8 cellular contexts compared by ENCODE assay signal in genomic region chr1:153565529-153566374, GRCh38. TPM values are rescaled to one million over a fixed set of nuclear protein-coding genes. Genes with fewer than 3 reads are reported as not detected.
A peak's percentile ranks its signal among the peaks of the same experiment; 100 is the strongest.
DNase-seq lines count a peak whose midpoint lies in the region; ATAC-seq and TF ChIP-seq lines count a peak whose summit lies in the region.

S100A2 (minus strand) TSS chr1:153565844; CDS start chr1:153563877, 1,967 bp downstream.

- no peak within 1 kb of the TSS for H3K4me3 ChIP-seq in SJSA1
- peak within 1 kb of the TSS in 1 of 2 donors; percentile 4 for H3K4me3 ChIP-seq in ascending aorta

- H3K4me1 Mint-ChIP-seq in immature natural killer cell = peaks cover 27 to 33% of the 10 kb centered on the region in 2 donors

- H3K27ac ChIP-seq in SJSA1 (peak within 1 kb of the TSS; percentile 99), ascending aorta (peak within 1 kb of the TSS; percentile 91 to 94)

- TF ChIP-seq CTCF in ascending aorta (IDR thresholded peaks at IDR 0.05) = no peak

- intact Hi-C loops in ascending aorta (cut with DNase I) = loop anchor here (1.0 kb wide), 1 partner anchor 16 kb away; the partner anchor contains the start of gene S100A3

- ATAC-seq in HG03460 (IDR thresholded peaks at IDR 0.05; ENCODE audit: unreplicated experiment) (peak; percentile 50), GM21423 (IDR thresholded peaks at IDR 0.05; ENCODE audit: unreplicated experiment) (no peak)

- H3K27me3 ChIP-seq in SJSA1 (replicated peaks) (no peaks in the 10 kb centered on the region), ascending aorta (no peaks in the 10 kb centered on the region)

- H3K27me3 Mint-ChIP-seq in immature natural killer cell (ENCODE audit: low read depth in 3 of 3) = peaks cover 0 to 2% (median 2%) of the 10 kb centered on the region in 3 donors

- peak; percentile 99 for DNase-seq in Daoy (ENCODE audit: low read depth)
- DNase-seq in SJSA1 (ENCODE audit: low read depth in 1 of 2, low spot score in 2 of 2) = peak; percentile 91 to 92
- peak; percentile 59 to 91 for DNase-seq in ascending aorta (ENCODE audit: low spot score in 2 of 2)
- peak in 1 of 3 donors; percentile 6 for DNase-seq in immature natural killer cell
- DNase-seq in stimulated activated CD4-positive, alpha-beta T cell treated with anti-CD3 and anti-CD28 coated beads, Interleukin-12 subunit alpha, Interleukin-12 subunit beta, amount 100 ng/mL, for 24 hours (ENCODE audit: low read depth in 2 of 2) = peak; percentile 37 to 41
- no peak for DNase-seq in HuH-7.5 (ENCODE audit: low spot score)

- H3K36me3 ChIP-seq in SJSA1 (0 out of 2 replicates have a peak, but pooled peaks cover 4% of the 10 kb centered on the region), ascending aorta (no peaks in the 10 kb centered on the region)

- no peaks in the 10 kb centered on the region for H3K36me3 Mint-ChIP-seq in immature natural killer cell

- H3K4me3 Mint-ChIP-seq in immature natural killer cell = peak within 1 kb of the TSS; percentile 4 to 84 (median 49)

- H3K9me3 ChIP-seq in SJSA1 (replicated peaks) (no peaks in the 10 kb centered on the region), ascending aorta (no peaks in the 10 kb centered on the region)

- H3K9me3 Mint-ChIP-seq in immature natural killer cell = no peaks in the 10 kb centered on the region

- H3K4me1 ChIP-seq in SJSA1 (replicated peaks) (peaks cover 54% of the 10 kb centered on the region), ascending aorta (peaks cover 16 to 30% of the 10 kb centered on the region in 2 donors)

- peak within 1 kb of the TSS; percentile 83 to 97 (median 93) for H3K27ac Mint-ChIP-seq in immature natural killer cell

RNA-seq across cellular contexts. Expression of gene S100A2, which starts in this region (rescaled TPM):
- total RNA-seq in Daoy (2014; rRNA removed; shearing (Covaris generic)) = 86.8 and 88.6 TPM in 2 replicates
- total RNA-seq in SJSA1 (2014; rRNA removed; shearing (Covaris generic)) = 5.3 and 15.8 TPM in 2 replicates
- total RNA-seq in ascending aorta = not detected
- polyA plus RNA-seq in immature natural killer cell = under 1 TPM in 1 of 3 donors, not detected in 2; 0.83 TPM

Comparison
In these comparisons a context has a peak if more than half of its experiments do, and no peak if none do; other contexts are left out.
1. Peak in DNase-seq and H3K27ac ChIP-seq in ascending aorta; RNA of the gene not detected or under 1 TPM.